Comparison of ENCODE assay signal across 10 cellular contexts in the genomic region with DNA sequence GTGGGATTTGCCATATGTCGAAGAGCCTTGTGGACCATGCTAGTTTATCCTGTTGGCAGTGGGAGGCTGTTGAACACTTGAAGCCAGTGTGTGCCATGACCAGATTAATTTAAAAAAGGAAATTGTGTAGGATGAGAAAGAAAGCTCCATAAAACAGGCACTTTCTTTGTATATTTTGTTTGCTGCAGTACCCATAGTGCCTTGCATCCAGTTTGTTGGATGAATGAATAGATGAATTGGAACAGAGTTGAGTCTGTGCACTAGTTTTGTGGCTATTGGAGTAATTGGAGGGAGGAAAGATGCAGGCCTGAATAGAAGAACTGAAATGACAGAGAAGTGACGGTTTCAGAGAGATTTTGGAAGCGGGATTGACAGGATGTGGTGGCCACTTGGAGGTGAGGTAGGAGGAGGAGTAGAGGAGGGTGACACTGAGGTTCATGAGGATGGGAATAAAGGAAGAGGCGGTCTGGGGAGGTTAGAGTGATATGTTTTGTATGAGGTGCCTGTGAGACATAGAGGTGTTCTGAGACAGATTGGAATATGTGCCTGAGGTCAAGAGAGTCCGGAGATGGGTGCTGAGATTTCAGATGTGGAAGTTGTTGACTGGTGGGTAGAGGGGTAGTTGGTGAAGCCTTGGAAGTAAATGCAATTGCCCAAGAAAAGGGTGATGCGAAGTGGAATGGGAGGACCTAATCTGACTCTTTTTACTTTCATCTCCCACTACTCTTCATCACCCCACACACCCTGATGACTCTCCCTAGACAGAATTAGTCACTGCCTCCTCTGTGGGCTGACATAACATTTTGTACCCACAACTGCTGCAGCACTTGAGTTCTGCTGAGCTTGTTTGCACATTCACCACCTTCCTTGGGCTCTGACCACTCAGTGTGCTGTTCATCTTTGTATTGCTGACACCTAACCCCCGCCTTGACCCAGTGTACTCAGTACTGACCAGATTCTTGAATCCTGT. TPM values are rescaled to one million over a fixed set of nuclear protein-coding genes. Genes with fewer than 3 reads are reported as not detected.
DNase-seq lines count a peak whose midpoint lies in the region; ATAC-seq, FAIRE-seq and TF ChIP-seq lines count a peak whose summit lies in the region.
"Had no signal": no experiment of that assay in that cellular context is flagged by ENCODE, and none has a peak within 500 bp of the region (broad histone marks: within the 10 kb centered on the region; RNA-seq: fewer than 3 reads in every experiment).

No MANE protein-coding gene starts in this region.

- TF ChIP-seq RAD21 in SK-N-SH (IDR thresholded peaks at IDR 0.05; ENCODE audit: low read length) = no peak

- TF ChIP-seq CTCF in SK-N-SH (IDR thresholded peaks at IDR 0.05) (no peak), keratinocyte (optimal IDR thresholded peaks at IDR 0.05 in 1 of 3, IDR thresholded peaks at IDR 0.05 in 1 of 3, conservative IDR thresholded peaks at IDR 0.05 in 1 of 3; ENCODE audit: extremely low read depth in 1 of 3, insufficient read depth in 2 of 3, low read length in 3 of 3) (no peak), vagina (IDR thresholded peaks at IDR 0.05) (no peak)

- no peak overlapping the region for H3K9ac ChIP-seq in SK-N-SH
- H3K9ac ChIP-seq in keratinocyte (ENCODE audit: control insufficient read depth, extremely low read depth, insufficient read depth, low read length) = peak overlapping the region; percentile 13

- POLR2A ChIA-PET in SK-N-SH (lab: Yijun Ruan, JAX) = no interaction called here

- CTCF ChIA-PET in SK-N-SH (lab: Yijun Ruan, JAX) = interaction anchor here (0.6 kb wide), 1 partner anchor 409 kb away, joined by 3 read pairs; no protein-coding TSS in a partner anchor

- TF ChIP-seq POLR2A in vagina (IDR thresholded peaks at IDR 0.05) = no peak

- H3K4me1 ChIP-seq in SK-N-SH (ENCODE audit: control insufficient read depth in 1 of 2, insufficient read depth in 2 of 2, low read depth in 1 of 2, low read length in 1 of 2) = peaks cover 23 to 24% of the 10 kb centered on the region in 2 experiments; a peak in 3 of 4 replicates
- H3K4me1 ChIP-seq in keratinocyte (ENCODE audit: control insufficient read depth, extremely low read depth, insufficient read depth, low read length) = peaks cover 71% of the 10 kb centered on the region
- peaks cover 48% of the 10 kb centered on the region for H3K4me1 ChIP-seq in vagina

- H2AFZ ChIP-seq in SK-N-SH (ENCODE audit: low read depth) (no peak overlapping the region), keratinocyte (ENCODE audit: control insufficient read depth, low read length) (no peak overlapping the region)

- ATAC-seq in SK-N-SH treated with all-trans-retinoic acid at 6 μM for 48 hours (no peak), HG03469 (IDR thresholded peaks at IDR 0.05; ENCODE audit: unreplicated experiment) (no peak)

- H3K36me3 ChIP-seq in SK-N-SH (replicated peaks in 1 of 2; ENCODE audit: control insufficient read depth in 1 of 2, insufficient read depth in 2 of 2, low read length in 1 of 2) = peaks cover 23 to 34% of the 10 kb centered on the region in 2 experiments
- H3K36me3 ChIP-seq in keratinocyte (ENCODE audit: control insufficient read depth in 2 of 2, extremely low read depth in 1 of 2, insufficient read depth in 2 of 2, low read length in 2 of 2) = peaks cover 1 to 8% of the 10 kb centered on the region in 2 experiments
- no peaks in the 10 kb centered on the region for H3K36me3 ChIP-seq in vagina

- H3K9me2 ChIP-seq in SK-N-SH = no peaks in the 10 kb centered on the region

- H3K9me1 ChIP-seq in keratinocyte (ENCODE audit: control insufficient read depth, extremely low read depth, insufficient read depth, low read length) = peaks cover 7% of the 10 kb centered on the region

- H3K9me3 ChIP-seq in SK-N-SH (no peaks in the 10 kb centered on the region), keratinocyte (ENCODE audit: control insufficient read depth, low read depth, low read length) (no peaks in the 10 kb centered on the region), vagina (no peaks in the 10 kb centered on the region)

- peaks cover 97% of the 10 kb centered on the region for H3K79me2 ChIP-seq in SK-N-SH (ENCODE audit: insufficient read depth)
- H3K79me2 ChIP-seq in keratinocyte (ENCODE audit: control insufficient read depth, insufficient read depth, low read length) = peaks cover 88% of the 10 kb centered on the region

- dilution Hi-C loops in keratinocyte (cut with MboI; ENCODE audit: extremely low pct_ligation_motif_present, low sequenced_read_pairs) = no loop called here

- WGBS in SK-N-SH (ENCODE audit: low lambda C conversion rate) = 90% methylated on average over 7 of the region's 7 CpGs

- peaks cover 15% of the 10 kb centered on the region for H3F3A ChIP-seq in SK-N-SH (replicated peaks; ENCODE audit: insufficient read depth)

- H3K4me2 ChIP-seq in SK-N-SH (peak overlapping the region; percentile 18; the same call in 1 of the 2 replicates), keratinocyte (ENCODE audit: control insufficient read depth, extremely low read depth, insufficient read depth, low read depth, low read length) (peak overlapping the region; percentile 62)

- peaks cover 84% of the 10 kb centered on the region for H4K20me1 ChIP-seq in SK-N-SH (ENCODE audit: insufficient read depth)
- peaks cover 4% of the 10 kb centered on the region for H4K20me1 ChIP-seq in keratinocyte (ENCODE audit: control insufficient read depth, extremely low read depth, insufficient read depth, low read length)

- H3K27ac ChIP-seq in SK-N-SH (ENCODE audit: low read depth in 2 of 2, low read length in 1 of 2) = no peak overlapping the region
- H3K27ac ChIP-seq in keratinocyte (ENCODE audit: control insufficient read depth, insufficient read depth, low read length) = peak overlapping the region; percentile 65
- no peak overlapping the region for H3K27ac ChIP-seq in vagina

- no peaks in the 10 kb centered on the region for H3K27me3 ChIP-seq in SK-N-SH (ENCODE audit: insufficient read depth)
- H3K27me3 ChIP-seq in keratinocyte (ENCODE audit: control insufficient read depth, extremely low read depth, insufficient read depth, low read length) = no peaks in the 10 kb centered on the region
- H3K27me3 ChIP-seq in vagina = no peaks in the 10 kb centered on the region

- DNase-seq in SK-N-SH (no peak), keratinocyte (ENCODE audit: low read depth, low spot score) (no peak), middle frontal gyrus (ENCODE audit: extremely low spot score, low spot score) (no peak), vagina (ENCODE audit: extremely low spot score in 2 of 2) (no peak)
- peak; percentile 57 to 68 for DNase-seq in activated T-cell treated with anti-CD3 and anti-CD28 coated beads, Interleukin-2, amount 50 U/mL, for 48 hours
- DNase-seq in stimulated activated CD8-positive, alpha-beta memory T cell treated with anti-CD3 and anti-CD28 coated beads, Interleukin-7, amount 100 ng/mL, for 4 hours (ENCODE audit: low read depth in 2 of 2) = peak; percentile 42 to 57
- DNase-seq: SHP77 had no signal

- TF ChIP-seq EP300 in SK-N-SH (IDR thresholded peaks at IDR 0.05; ENCODE audit: borderline replicate concordance in 1 of 2, low read depth in 1 of 2, low read length in 1 of 2) = no peak

- peak; percentile 92 for FAIRE-seq in keratinocyte (lab: Jason Lieb, UNC)

- intact Hi-C loops in vagina (cut with DNase I) = no loop called here

- H3K4me3 ChIP-seq in SK-N-SH (ENCODE audit: low read depth in 2 of 2, low read length in 1 of 2) (no peak overlapping the region), keratinocyte (ENCODE audit: control insufficient read depth in 2 of 3, extremely low read depth in 1 of 3, insufficient read depth in 2 of 3, low read depth in 1 of 3, low read length in 3 of 3) (peak overlapping the region in 1 of 3 experiments; percentile 31), vagina (no peak overlapping the region)

TF ChIP-seq in SK-N-SH treated with all-trans-retinoic acid at 6 μM for 48 hours, 23 proteins besides CTCF, POLR2A, EP300 and RAD21 (continues in another document):
- TF ChIP-seq TOX (CRISPR knock-in tag; IDR thresholded peaks at IDR 0.05; ENCODE audit: borderline replicate concordance) = no peak

RNA-seq across cellular contexts. Expression of gene DGUOK, which starts 5.1 kb away (rescaled TPM):
- 122 and 130 TPM in 2 replicates for polyA plus RNA-seq in SK-N-SH (2012; rRNA removed)
- polyA plus RNA-seq in SK-N-SH (2012; cell fraction: cytosol; rRNA removed) = 128 and 130 TPM in 2 replicates
- polyA plus RNA-seq in SK-N-SH (2012; cell fraction: nucleus; rRNA removed) = 56.8 and 62.7 TPM in 2 replicates
- 76.4 to 106 TPM (median 102 TPM) in 3 replicates for polyA plus RNA-seq in keratinocyte
- polyA plus RNA-seq in keratinocyte (2011; ENCODE audit: low read depth) = 12.3 TPM
- polyA plus RNA-seq in keratinocyte (2011; cell fraction: cytosol; rRNA removed) = 98.1 and 132 TPM in 2 replicates
- polyA plus RNA-seq in keratinocyte (2011; cell fraction: nucleus; rRNA removed) = 50.9 and 59.2 TPM in 2 replicates
- polyA plus RNA-seq in keratinocyte (2012; ENCODE audit: low replicate concordance) = 75.0 and 100 TPM in 2 replicates
- polyA minus RNA-seq in keratinocyte = 37.6 to 46.3 TPM (median 38.1 TPM) in 3 replicates
- polyA minus RNA-seq in keratinocyte (2011; cell fraction: cytosol; rRNA and poly(A)+ RNA removed) = 36.4 TPM
- 18.3 and 21.2 TPM in 2 replicates for polyA minus RNA-seq in keratinocyte (2011; cell fraction: nucleus; rRNA and poly(A)+ RNA removed)
- 52.3 TPM for total RNA-seq in vagina

RNA-seq across cellular contexts. Expression of gene ACTG2, which starts 39.0 kb away (rescaled TPM):
- polyA plus RNA-seq in SK-N-SH (2012; rRNA removed) (0.10 and 0.25 TPM in 2 replicates), keratinocyte (0.12 to 0.18 TPM in 2 of 3 replicates, not detected in the other)
- 0.09 and 0.17 TPM in 2 replicates for polyA plus RNA-seq in SK-N-SH (2012; cell fraction: cytosol; rRNA removed)
- polyA plus RNA-seq in SK-N-SH (2012; cell fraction: nucleus; rRNA removed) = 0.18 and 0.26 TPM in 2 replicates
- polyA plus RNA-seq in keratinocyte (2011; ENCODE audit: low read depth) = not detected
- polyA plus RNA-seq in keratinocyte (2011; cell fraction: cytosol; rRNA removed) = 0.26 and 0.69 TPM in 2 replicates
- 0.47 and 0.93 TPM in 2 replicates for polyA plus RNA-seq in keratinocyte (2011; cell fraction: nucleus; rRNA removed)
- polyA plus RNA-seq in keratinocyte (2012; ENCODE audit: low replicate concordance) = not detected in 2 replicates
- 0.30 TPM in 1 of 3 replicates, not detected in the others for polyA minus RNA-seq in keratinocyte
- not detected for polyA minus RNA-seq in keratinocyte (2011; cell fraction: cytosol; rRNA and poly(A)+ RNA removed)
- not detected in 2 replicates for polyA minus RNA-seq in keratinocyte (2011; cell fraction: nucleus; rRNA and poly(A)+ RNA removed)
- total RNA-seq in vagina = 413 TPM
- total RNA-seq: dermis microvascular lymphatic vessel endothelial cell had no signal

RNA-seq across cellular contexts. Expression of gene TET3, which starts 52.9 kb away (rescaled TPM):
- 1.6 TPM in 2 replicates for polyA plus RNA-seq in SK-N-SH (2012; rRNA removed)
- polyA plus RNA-seq in SK-N-SH (2012; cell fraction: cytosol; rRNA removed) = 1.5 and 1.6 TPM in 2 replicates
- 7.2 and 8.0 TPM in 2 replicates for polyA plus RNA-seq in SK-N-SH (2012; cell fraction: nucleus; rRNA removed)
- polyA plus RNA-seq in keratinocyte = 1.8 to 3.2 TPM (median 2.9 TPM) in 3 replicates
- polyA plus RNA-seq in keratinocyte (2011; ENCODE audit: low read depth) = 2.4 TPM
- 1.1 and 1.5 TPM in 2 replicates for polyA plus RNA-seq in keratinocyte (2011; cell fraction: cytosol; rRNA removed)
- 8.3 and 9.1 TPM in 2 replicates for polyA plus RNA-seq in keratinocyte (2011; cell fraction: nucleus; rRNA removed)
- polyA plus RNA-seq in keratinocyte (2012; ENCODE audit: low replicate concordance) = 4.1 and 5.9 TPM in 2 replicates
- polyA minus RNA-seq in keratinocyte = 3.2 to 15.1 TPM (median 5.7 TPM) in 3 replicates
- polyA minus RNA-seq in keratinocyte (2011; cell fraction: cytosol; rRNA and poly(A)+ RNA removed) = 2.5 TPM
- 8.2 and 13.5 TPM in 2 replicates for polyA minus RNA-seq in keratinocyte (2011; cell fraction: nucleus; rRNA and poly(A)+ RNA removed)
- 12.3 TPM for total RNA-seq in vagina

Comparison
In these comparisons a context has a peak if more than half of its experiments do, and no peak if none do; other contexts are left out.
1. DNase-seq: peak in activated T-cell treated with anti-CD3 and anti-CD28 coated beads, Interleukin-2, amount 50 U/mL, for 48 hours (2 of 2) and stimulated activated CD8-positive, alpha-beta memory T cell treated with anti-CD3 and anti-CD28 coated beads, Interleukin-7, amount 100 ng/mL, for 4 hours (2 of 2); none in SK-N-SH (single experiment), keratinocyte (single experiment), middle frontal gyrus (single experiment) and vagina (0 of 2).